ENCODE assay signal across 8 cellular contexts in the genomic region with DNA sequence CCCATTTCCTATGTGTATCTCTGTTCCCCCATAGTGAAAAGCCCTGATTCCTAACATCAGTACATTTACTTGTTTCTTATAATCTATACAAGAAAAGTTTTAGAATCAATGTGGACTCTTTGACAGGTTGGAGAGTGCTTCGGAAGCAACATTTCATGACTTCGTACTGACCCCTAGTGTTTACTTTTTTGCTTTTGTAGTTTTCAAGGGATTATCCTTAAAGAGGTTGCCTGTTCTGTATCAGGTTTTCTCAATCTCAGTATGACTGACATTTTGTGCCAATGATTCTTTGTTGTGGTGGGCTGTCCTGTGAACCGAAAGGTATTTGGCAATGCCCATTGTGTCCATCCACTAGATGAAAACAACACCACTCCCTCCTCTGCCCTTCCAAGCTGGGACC. TPM values are rescaled to one million over a fixed set of nuclear protein-coding genes. Genes with fewer than 3 reads are reported as not detected.
DNase-seq lines count a peak whose midpoint lies in the region; FAIRE-seq and TF ChIP-seq lines count a peak whose summit lies in the region.
"Had no signal": no experiment of that assay in that cellular context is flagged by ENCODE, and none has a peak within 500 bp of the region (broad histone marks: within the 10 kb centered on the region; RNA-seq: fewer than 3 reads in every experiment).

No MANE protein-coding gene starts in this region.

- H3K27ac ChIP-seq in osteoblast (ENCODE audit: low read depth, low read length): no peak overlapping the region

- H3K9me3 Mint-ChIP-seq in chondrocyte (ENCODE audit: low read depth): no peaks in the 10 kb centered on the region

- peak; percentile 58 for FAIRE-seq in H54 (lab: Jason Lieb, UNC)

- H3K4me3 ChIP-seq in osteoblast (ENCODE audit: insufficient read depth, low read length): no peak overlapping the region
- H3K4me3 ChIP-seq: skin epidermis had no signal

- no peaks in the 10 kb centered on the region for H3K4me1 Mint-ChIP-seq in chondrocyte (ENCODE audit: low read depth)

- no peak overlapping the region for H2AFZ ChIP-seq in osteoblast (ENCODE audit: low read length)

- H3K27ac Mint-ChIP-seq in chondrocyte (ENCODE audit: unreplicated experiment): no peak overlapping the region

- H3K36me3 ChIP-seq in osteoblast (ENCODE audit: insufficient read depth, low read length): no peaks in the 10 kb centered on the region

- H4K20me1 ChIP-seq in osteoblast (ENCODE audit: insufficient read depth, low read length): no peaks in the 10 kb centered on the region

- TF ChIP-seq POLR2A in H54 (IDR thresholded peaks at IDR 0.05; ENCODE audit: low read depth, low read length): no peak

- H3K79me2 ChIP-seq in osteoblast (ENCODE audit: insufficient read depth, low read length): no peaks in the 10 kb centered on the region

- peaks cover 47% of the 10 kb centered on the region for H3K27me3 Mint-ChIP-seq in chondrocyte (ENCODE audit: low read depth)

- DNase-seq in GM10266 (ENCODE audit: extremely low spot score) (peak; percentile 14), H54 (ENCODE audit: insufficient read length, low spot score) (no peak), NCI-H1417 (lab: John Stamatoyannopoulos, UW) (peak; percentile 24 to 81 (median 47)), chondrocyte (ENCODE audit: low spot score) (no peak), osteoblast (ENCODE audit: insufficient read length, low spot score, missing footprints) (peak; percentile 35), HuH-7.5 (ENCODE audit: low spot score) (no peak)
- DNase-seq in activated CD4-positive, alpha-beta T cell treated with anti-CD3 and anti-CD28 coated beads, Interleukin-2, amount 50 U/mL, for 1 hour: no peak

- peaks cover 13% of the 10 kb centered on the region for H3K27me3 ChIP-seq in osteoblast (ENCODE audit: insufficient read depth, low read length)

- H3K4me2 ChIP-seq in osteoblast (ENCODE audit: insufficient read depth, low read length): no peak overlapping the region

- no peaks in the 10 kb centered on the region for H3K4me1 ChIP-seq in osteoblast (ENCODE audit: insufficient read depth, low read length)

- H3K36me3 Mint-ChIP-seq in chondrocyte (ENCODE audit: low read depth): no peaks in the 10 kb centered on the region

- no peaks in the 10 kb centered on the region for H3K9me3 ChIP-seq in osteoblast (ENCODE audit: low read depth, low read length)

- H3K4me3 Mint-ChIP-seq in chondrocyte (ENCODE audit: unreplicated experiment): no peak overlapping the region

- peak; percentile 39 for TF ChIP-seq CTCF in GM10266 (IDR thresholded peaks at IDR 0.05; ENCODE audit: control insufficient read depth, insufficient read depth, low read depth, missing control alignments)
- peak; percentile 80 for TF ChIP-seq CTCF in chondrocyte (IDR thresholded peaks at IDR 0.05)
- peak; percentile 61 for TF ChIP-seq CTCF in osteoblast (IDR thresholded peaks at IDR 0.05; ENCODE audit: extremely low read depth, low read depth, low read length)

RNA-seq across cellular contexts. Expression of gene SERPINB2, which starts 43.3 kb away (rescaled TPM):
- total RNA-seq in chondrocyte (not detected in 3 replicates), osteoblast (0.72 and 1.8 TPM in 2 replicates)

Comparison
In these comparisons a context has a peak if more than half of its experiments do, and no peak if none do; other contexts are left out.
1. DNase-seq: peak in GM10266 (single experiment), NCI-H1417 (3 of 3) and osteoblast (single experiment); none in H54 (single experiment), chondrocyte (single experiment), activated CD4-positive, alpha-beta T cell treated with anti-CD3 and anti-CD28 coated beads, Interleukin-2, amount 50 U/mL, for 1 hour (single experiment) and HuH-7.5 (single experiment).
2. Peak in every context shown above with its lines, with median percentiles within 50 percentile points of each other: CTCF ChIP-seq.